In the genomic region with DNA sequence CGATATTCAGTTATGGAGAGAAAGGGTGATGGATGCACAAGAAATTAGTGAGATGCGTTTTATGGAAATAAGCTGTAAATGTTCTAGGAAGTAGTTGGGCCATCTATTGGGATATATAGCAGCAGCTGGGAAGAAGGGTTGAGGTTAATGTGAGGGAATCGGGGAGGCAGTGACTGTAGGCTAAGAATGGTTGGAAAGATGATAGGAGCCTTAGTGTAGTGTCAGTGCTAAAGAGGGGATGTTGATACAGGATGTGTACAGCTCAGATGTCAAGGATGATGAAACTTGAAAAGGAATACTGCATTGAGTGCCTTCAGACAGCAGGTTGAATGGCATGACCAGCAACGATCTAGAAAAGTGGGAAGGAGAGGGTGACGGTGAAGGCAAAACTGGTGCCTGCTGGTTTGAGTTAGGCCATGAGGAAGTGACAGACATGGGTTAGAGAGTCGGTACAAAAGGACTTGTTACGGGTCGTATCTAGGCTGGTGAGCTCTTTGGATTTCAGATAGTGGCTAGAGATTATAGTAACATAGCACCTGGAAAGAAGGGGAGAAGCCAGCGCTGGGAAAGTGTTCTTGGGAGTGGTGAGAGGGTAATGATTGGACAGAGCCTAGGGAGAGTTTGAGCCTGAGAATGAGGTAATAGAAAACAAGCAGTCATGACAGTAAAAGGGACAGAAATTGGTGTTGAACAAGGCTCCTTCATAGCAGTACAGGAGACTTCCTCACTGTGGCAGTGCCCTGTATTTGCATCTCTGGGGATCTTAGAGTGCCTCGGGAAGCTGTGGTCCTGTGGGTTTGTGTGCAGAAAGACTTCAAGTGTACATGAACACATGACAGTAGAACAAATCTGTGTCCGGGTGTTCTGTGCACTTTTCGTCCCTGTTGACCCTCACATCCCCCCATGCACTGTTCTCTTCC, we compare ENCODE assay signal across 1 cellular context.
TF ChIP-seq lines count a peak whose summit lies in the region.

No MANE protein-coding gene starts in this region.

TF ChIP-seq in HepG2, 621 proteins besides CTCF, POLR2A, EP300 and RAD21:
- TF ChIP-seq RBFOX2 (IDR thresholded peaks at IDR 0.05; ENCODE audit: low read depth, low read length) (peak; percentile 64), RBM22 (optimal IDR thresholded peaks at IDR 0.05; ENCODE audit: low read length) (peak; percentile 67), POLR2G (IDR thresholded peaks at IDR 0.05; ENCODE audit: low read depth, low read length) (0 out of 2 replicates have a peak, but pooled peaks have one; percentile 35)
- TF ChIP-seq, protein P1, sequence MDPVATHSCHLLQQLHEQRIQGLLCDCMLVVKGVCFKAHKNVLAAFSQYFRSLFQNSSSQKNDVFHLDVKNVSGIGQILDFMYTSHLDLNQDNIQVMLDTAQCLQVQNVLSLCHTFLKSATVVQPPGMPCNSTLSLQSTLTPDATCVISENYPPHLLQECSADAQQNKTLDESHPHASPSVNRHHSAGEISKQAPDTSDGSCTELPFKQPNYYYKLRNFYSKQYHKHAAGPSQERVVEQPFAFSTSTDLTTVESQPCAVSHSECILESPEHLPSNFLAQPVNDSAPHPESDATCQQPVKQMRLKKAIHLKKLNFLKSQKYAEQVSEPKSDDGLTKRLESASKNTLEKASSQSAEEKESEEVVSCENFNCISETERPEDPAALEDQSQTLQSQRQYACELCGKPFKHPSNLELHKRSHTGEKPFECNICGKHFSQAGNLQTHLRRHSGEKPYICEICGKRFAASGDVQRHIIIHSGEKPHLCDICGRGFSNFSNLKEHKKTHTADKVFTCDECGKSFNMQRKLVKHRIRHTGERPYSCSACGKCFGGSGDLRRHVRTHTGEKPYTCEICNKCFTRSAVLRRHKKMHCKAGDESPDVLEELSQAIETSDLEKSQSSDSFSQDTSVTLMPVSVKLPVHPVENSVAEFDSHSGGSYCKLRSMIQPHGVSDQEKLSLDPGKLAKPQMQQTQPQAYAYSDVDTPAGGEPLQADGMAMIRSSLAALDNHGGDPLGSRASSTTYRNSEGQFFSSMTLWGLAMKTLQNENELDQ (CRISPR knock-in tag; IDR thresholded peaks at IDR 0.05; ENCODE audit: borderline replicate concordance): no peak
